In genomic region chr10:99784731-99785441, GRCh38 we compare ENCODE assay signal across 1 cellular context.
TF ChIP-seq lines count a peak whose summit lies in the region.

No MANE protein-coding gene starts in this region.

TF ChIP-seq in K562, 482 proteins besides CTCF, POLR2A, EP300 and RAD21 (continued from another document):
- TF ChIP-seq ZNF592 (IDR thresholded peaks at IDR 0.05) (peak; percentile 21; the same call in 1 of the 2 replicates), EP400 (IDR thresholded peaks at IDR 0.05) (no peak), OTX1 (CRISPR knock-in tag; IDR thresholded peaks at IDR 0.05) (no peak), C11orf30 (IDR thresholded peaks at IDR 0.05; ENCODE audit: low read depth) (peak; percentile 92), RREB1 (CRISPR knock-in tag; IDR thresholded peaks at IDR 0.05) (no peak), BDP1 (IDR thresholded peaks at IDR 0.05; ENCODE audit: insufficient read depth, insufficient read length) (no peak), ATF3 (IDR thresholded peaks at IDR 0.05) (0 out of 2 replicates have a peak, but pooled peaks have one; percentile 19), ATF3 (CRISPR knock-in tag; conservative IDR thresholded peaks at IDR 0.05) (no peak), BMI1 (IDR thresholded peaks at IDR 0.05; ENCODE audit: low read length) (no peak), ZC3H4 (CRISPR knock-in tag; IDR thresholded peaks at IDR 0.05; ENCODE audit: borderline replicate concordance) (no peak), NFE2 (IDR thresholded peaks at IDR 0.05; ENCODE audit: low read depth) (peak; percentile 43; the same call in 1 of the 2 replicates), PBX2 (CRISPR knock-in tag; IDR thresholded peaks at IDR 0.05; ENCODE audit: low read depth) (no peak), PBX2 (tag; conservative IDR thresholded peaks at IDR 0.05; ENCODE audit: low read depth) (peak; percentile 72), THRA (IDR thresholded peaks at IDR 0.05) (no peak), ZFP36 (IDR thresholded peaks at IDR 0.05; ENCODE audit: low read depth, low read length, partially characterized antibody) (no peak), ZNF12 (CRISPR knock-in tag; IDR thresholded peaks at IDR 0.05) (no peak), ZNF778 (CRISPR knock-in tag; IDR thresholded peaks at IDR 0.05) (no peak), BRD4 (IDR thresholded peaks at IDR 0.05) (no peak), ZNF24 (IDR thresholded peaks at IDR 0.05) (no peak), SPI1 (IDR thresholded peaks at IDR 0.05; ENCODE audit: borderline replicate concordance, low read depth, low read length) (no peak), FUS (optimal IDR thresholded peaks at IDR 0.05; ENCODE audit: low read depth, low read length) (no peak), ATF6 (CRISPR knock-in tag; IDR thresholded peaks at IDR 0.05) (no peak)
